ENCODE assay signal across 1 cellular context in genomic region chr17:1031711-1032110, GRCh38.
TF ChIP-seq lines count a peak whose summit lies in the region.

No MANE protein-coding gene starts in this region.

TF ChIP-seq in H1, 55 proteins besides CTCF, POLR2A, EP300 and RAD21 (continued from another document):
- TF ChIP-seq NANOG (IDR thresholded peaks at IDR 0.05; ENCODE audit: insufficient read depth, low read depth, low read length, poor library complexity, severe bottlenecking) (no peak), KDM5A (IDR thresholded peaks at IDR 0.05; ENCODE audit: low read length) (no peak), CBX5 (IDR thresholded peaks at IDR 0.05; ENCODE audit: low read depth, low read length) (no peak), KDM1A (IDR thresholded peaks at IDR 0.05; ENCODE audit: borderline replicate concordance, low read length) (no peak), SP1 (IDR thresholded peaks at IDR 0.05; ENCODE audit: low read depth, low read length) (no peak), HDAC6 (IDR thresholded peaks at IDR 0.05; ENCODE audit: low read depth, low read length) (no peak), RNF2 (IDR thresholded peaks at IDR 0.05; ENCODE audit: borderline replicate concordance, low read depth, low read length, missing control alignments, poor library complexity, severe bottlenecking) (no peak), KDM4A (IDR thresholded peaks at IDR 0.05; ENCODE audit: low read depth, low read length, severe bottlenecking) (no peak)
